Comparison of ENCODE assay signal across 8 cellular contexts in genomic region chr19:47113446-47114348, GRCh38. TPM values are rescaled to one million over a fixed set of nuclear protein-coding genes. Genes with fewer than 3 reads are reported as not detected.
A peak's percentile ranks its signal among the peaks of the same experiment; 100 is the strongest.
DNase-seq lines count a peak whose midpoint lies in the region; FAIRE-seq lines count a peak whose summit lies in the region.

Gene ZC3H4, minus strand, starts transcription at chr19:47113776. Its CDS starts 1,192 bp downstream, at chr19:47112584.

- DNase-seq in Ammon's horn (ENCODE audit: low spot score) (peak; percentile 94), GM19240 (ENCODE audit: insufficient read length, low spot score) (peak; percentile 64), Kasumi-1 (lab: John Stamatoyannopoulos, UW) (peak; percentile 84 to 89), RCC 7860 (ENCODE audit: low spot score) (peak; percentile 76)
- DNase-seq in activated T-cell treated with anti-CD3 and anti-CD28 coated beads, Interleukin-2, amount 50 U/mL, for 48 hours: peak; percentile 97 to 98
- peak; percentile 98 for DNase-seq in stimulated activated CD8-positive, alpha-beta memory T cell treated with anti-CD3 and anti-CD28 coated beads, Interleukin-4, amount 100 ng/mL, for 48 hours

- H3K4me1 ChIP-seq in esophagus (ENCODE audit: control insufficient read depth in 2 of 2, insufficient read depth in 2 of 2, low read length in 1 of 2) (no peaks in the 10 kb centered on the region), mucosa of rectum (ENCODE audit: control insufficient read depth in 2 of 2, insufficient read depth in 2 of 2, low read length in 2 of 2) (peaks cover 19% of the 10 kb centered on the region in 2 donors)

- H3K27ac ChIP-seq in esophagus (ENCODE audit: low read depth in 2 of 2, low read length in 1 of 2) (peak within 1 kb of the TSS; percentile 100), mucosa of rectum (ENCODE audit: low read depth in 2 of 2, low read length in 2 of 2) (peak within 1 kb of the TSS; percentile 100)

- FAIRE-seq in RCC 7860 (lab: Jason Lieb, UNC): peak; percentile 48

- no peaks in the 10 kb centered on the region for H3K9me3 ChIP-seq in esophagus (ENCODE audit: control insufficient read depth in 2 of 2, insufficient read depth in 1 of 2, low read depth in 1 of 2, low read length in 1 of 2)
- H3K9me3 ChIP-seq in mucosa of rectum (ENCODE audit: control insufficient read depth in 2 of 2, low read length in 2 of 2): no peaks in the 10 kb centered on the region

- H3K9ac ChIP-seq in mucosa of rectum (ENCODE audit: low read depth in 1 of 2, low read length in 2 of 2): peak within 1 kb of the TSS; percentile 98 to 100

- H3K36me3 ChIP-seq in esophagus (ENCODE audit: control insufficient read depth in 2 of 2, insufficient read depth in 2 of 2, low read length in 1 of 2): no peaks in the 10 kb centered on the region
- no peaks in the 10 kb centered on the region for H3K36me3 ChIP-seq in mucosa of rectum (ENCODE audit: control insufficient read depth in 2 of 2, insufficient read depth in 2 of 2, low read length in 2 of 2)

- peak within 1 kb of the TSS; percentile 75 to 94 for H3K4me3 ChIP-seq in esophagus (ENCODE audit: low read depth in 1 of 2, low read length in 2 of 2)
- peak within 1 kb of the TSS; percentile 87 to 88 for H3K4me3 ChIP-seq in mucosa of rectum (ENCODE audit: low read length in 2 of 2)

- 3% methylated on average over 36 of the region's 36 CpGs for WGBS in esophagus, 2 donors

- H3K27me3 ChIP-seq in esophagus (ENCODE audit: control insufficient read depth in 1 of 2, insufficient read depth in 2 of 2, low read length in 2 of 2) (no peaks in the 10 kb centered on the region), mucosa of rectum (ENCODE audit: control insufficient read depth in 2 of 2, insufficient read depth in 2 of 2, low read length in 2 of 2) (no peaks in the 10 kb centered on the region)

RNA-seq across cellular contexts. Expression of gene ZC3H4, which starts in this region (rescaled TPM):
- polyA plus RNA-seq in esophagus: 10 to 100 TPM in 1 of 2 donors, 1 to 10 TPM in 1; 8.4 to 13.5 TPM

Comparison
In these comparisons a context has a peak if more than half of its experiments do, and no peak if none do; other contexts are left out.
1. Peak in every context shown above with its lines: DNase-seq, H3K4me3 ChIP-seq and H3K27ac ChIP-seq.